ENCODE assay signal across 1 cellular context in the genomic region with DNA sequence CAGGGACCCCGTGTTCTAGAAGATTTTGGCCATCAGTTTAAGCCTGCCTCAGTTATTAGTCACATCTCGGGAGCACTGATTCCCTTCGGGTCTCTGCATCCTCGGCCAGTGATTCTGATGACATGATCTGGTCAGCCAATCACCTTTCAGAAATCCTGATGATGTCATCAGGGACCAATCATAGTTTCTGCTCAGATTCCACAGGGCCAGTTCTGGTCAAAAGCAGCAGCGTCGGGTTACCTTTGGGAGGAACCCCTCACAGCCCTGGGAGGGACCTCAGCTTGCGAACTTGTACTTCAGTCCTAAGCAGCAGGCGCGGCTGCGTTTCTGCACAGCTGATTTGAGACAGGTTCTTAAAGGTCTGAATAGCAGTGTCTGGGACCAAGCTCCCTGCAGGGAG.
TF ChIP-seq lines count a peak whose summit lies in the region.

No MANE protein-coding gene starts in this region.

TF ChIP-seq in K562, 482 proteins besides CTCF, POLR2A, EP300 and RAD21 (continued from another document):
- TF ChIP-seq, protein P1, sequence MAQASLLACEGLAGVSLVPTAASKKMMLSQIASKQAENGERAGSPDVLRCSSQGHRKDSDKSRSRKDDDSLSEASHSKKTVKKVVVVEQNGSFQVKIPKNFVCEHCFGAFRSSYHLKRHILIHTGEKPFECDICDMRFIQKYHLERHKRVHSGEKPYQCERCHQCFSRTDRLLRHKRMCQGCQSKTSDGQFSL (CRISPR knock-in tag; IDR thresholded peaks at IDR 0.05), result no peak
- TF ChIP-seq, protein P1 (tag; IDR thresholded peaks at IDR 0.05), result no peak
- peak; percentile 30; the same call in 1 of the 2 replicates for TF ChIP-seq JUND (IDR thresholded peaks at IDR 0.05; ENCODE audit: borderline replicate concordance, low read depth, low read length)
- TF ChIP-seq JUND (tag; IDR thresholded peaks at IDR 0.05; ENCODE audit: borderline replicate concordance, low read depth, low read length), result peak; percentile 38; the same call in 1 of the 3 replicates
- TF ChIP-seq CREB1 (IDR thresholded peaks at IDR 0.05), result no peak
- no peak for TF ChIP-seq CREB1 (CRISPR knock-in tag; IDR thresholded peaks at IDR 0.05)
- no peak for TF ChIP-seq DDX20 (tag; IDR thresholded peaks at IDR 0.05; ENCODE audit: low read depth)
- TF ChIP-seq ZNF212 (CRISPR knock-in tag; IDR thresholded peaks at IDR 0.05), result no peak
- peak; percentile 25 for TF ChIP-seq NFYB (IDR thresholded peaks at IDR 0.05; ENCODE audit: extremely low read depth, insufficient read length)
- no peak for TF ChIP-seq THRAP3 (IDR thresholded peaks at IDR 0.05; ENCODE audit: borderline replicate concordance)
- TF ChIP-seq GTF2A2 (tag; IDR thresholded peaks at IDR 0.05), result no peak
- no peak for TF ChIP-seq FOXP1 (CRISPR knock-in tag; IDR thresholded peaks at IDR 0.05)
- no peak for TF ChIP-seq NRF1 (conservative IDR thresholded peaks at IDR 0.05 in 1 of 2, IDR thresholded peaks at IDR 0.05 in 1 of 2)
